In the genomic region with DNA sequence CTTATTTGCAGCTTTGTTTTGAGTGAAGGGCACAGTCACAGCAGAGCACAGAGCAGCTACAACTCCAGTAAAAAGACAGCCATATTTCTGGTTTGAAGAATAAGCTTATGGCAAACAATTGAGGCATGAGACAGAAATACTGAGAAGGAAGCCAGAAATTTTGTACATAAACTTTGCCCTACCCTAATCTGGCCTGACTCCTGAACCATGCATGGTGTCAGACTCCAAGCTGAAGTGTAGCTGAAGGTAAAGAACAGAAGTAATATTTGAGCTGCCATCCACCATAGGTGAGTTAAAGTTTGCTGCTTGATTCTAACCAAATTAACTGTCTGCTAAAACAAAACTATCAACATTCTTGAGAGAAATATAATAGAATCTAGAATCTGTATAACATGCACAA, we compare ENCODE assay signal across 1 cellular context.
TF ChIP-seq lines count a peak whose summit lies in the region.

No MANE protein-coding gene starts in this region.

TF ChIP-seq in HepG2, 621 proteins besides CTCF, POLR2A, EP300 and RAD21 (continued from another document):
- TF ChIP-seq SP1 (IDR thresholded peaks at IDR 0.05) (no peak), SP1 (CRISPR knock-in tag; IDR thresholded peaks at IDR 0.05) (no peak), ZNF44 (CRISPR knock-in tag; IDR thresholded peaks at IDR 0.05) (no peak)
